Comparison of ENCODE assay signal across 1 cellular context in the genomic region with DNA sequence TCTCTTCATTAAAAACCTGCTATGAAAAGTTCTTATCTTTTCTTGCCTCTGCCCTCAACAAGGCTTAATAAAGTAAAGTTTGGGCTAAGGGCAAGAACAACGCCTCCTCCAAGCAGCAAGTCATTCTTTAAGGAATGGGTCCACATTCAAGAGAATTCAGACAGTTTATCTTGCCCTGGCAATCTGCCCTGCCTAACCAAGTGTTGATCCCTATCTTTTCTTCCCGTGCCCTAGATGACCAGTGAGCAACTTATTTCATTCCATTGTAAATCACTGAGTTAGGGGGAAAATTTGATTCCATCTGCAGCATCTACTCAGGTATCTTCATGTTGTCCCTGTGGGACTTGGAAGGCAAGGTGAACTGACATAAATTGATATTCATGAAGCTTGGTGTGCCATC.
TF ChIP-seq lines count a peak whose summit lies in the region.

No MANE protein-coding gene starts in this region.

TF ChIP-seq in SK-N-SH, 30 proteins besides CTCF, POLR2A, EP300 and RAD21 (continued from another document):
- no peak for TF ChIP-seq MEF2A (IDR thresholded peaks at IDR 0.05; ENCODE audit: borderline replicate concordance, low read depth)
- TF ChIP-seq, protein P1, sequence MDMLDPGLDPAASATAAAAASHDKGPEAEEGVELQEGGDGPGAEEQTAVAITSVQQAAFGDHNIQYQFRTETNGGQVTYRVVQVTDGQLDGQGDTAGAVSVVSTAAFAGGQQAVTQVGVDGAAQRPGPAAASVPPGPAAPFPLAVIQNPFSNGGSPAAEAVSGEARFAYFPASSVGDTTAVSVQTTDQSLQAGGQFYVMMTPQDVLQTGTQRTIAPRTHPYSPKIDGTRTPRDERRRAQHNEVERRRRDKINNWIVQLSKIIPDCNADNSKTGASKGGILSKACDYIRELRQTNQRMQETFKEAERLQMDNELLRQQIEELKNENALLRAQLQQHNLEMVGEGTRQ (IDR thresholded peaks at IDR 0.05; ENCODE audit: borderline replicate concordance, low read depth, low read length): no peak
- TF ChIP-seq ELF1 (IDR thresholded peaks at IDR 0.05): no peak
- no peak for TF ChIP-seq FOXJ3 (CRISPR knock-in tag; IDR thresholded peaks at IDR 0.05)
- peak; percentile 65 for TF ChIP-seq JUND (IDR thresholded peaks at IDR 0.05)
- no peak for TF ChIP-seq SIN3A (IDR thresholded peaks at IDR 0.05; ENCODE audit: borderline replicate concordance, low read depth, low read length)
- TF ChIP-seq NFIC (IDR thresholded peaks at IDR 0.05; ENCODE audit: borderline replicate concordance): peak; percentile 96
- no peak for TF ChIP-seq POLR2AphosphoS5 (IDR thresholded peaks at IDR 0.05; ENCODE audit: low read depth, low read length)
- TF ChIP-seq FOXM1 (IDR thresholded peaks at IDR 0.05; ENCODE audit: low read depth): no peak
- no peak for TF ChIP-seq RXRA (IDR thresholded peaks at IDR 0.05; ENCODE audit: borderline replicate concordance, low read depth)
- TF ChIP-seq, protein P2, sequence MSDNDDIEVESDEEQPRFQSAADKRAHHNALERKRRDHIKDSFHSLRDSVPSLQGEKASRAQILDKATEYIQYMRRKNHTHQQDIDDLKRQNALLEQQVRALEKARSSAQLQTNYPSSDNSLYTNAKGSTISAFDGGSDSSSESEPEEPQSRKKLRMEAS (IDR thresholded peaks at IDR 0.05; ENCODE audit: low read depth): no peak
- TF ChIP-seq MXI1 (IDR thresholded peaks at IDR 0.05; ENCODE audit: low read depth, low read length): no peak
